8 cellular contexts compared by ENCODE assay signal in the genomic region with DNA sequence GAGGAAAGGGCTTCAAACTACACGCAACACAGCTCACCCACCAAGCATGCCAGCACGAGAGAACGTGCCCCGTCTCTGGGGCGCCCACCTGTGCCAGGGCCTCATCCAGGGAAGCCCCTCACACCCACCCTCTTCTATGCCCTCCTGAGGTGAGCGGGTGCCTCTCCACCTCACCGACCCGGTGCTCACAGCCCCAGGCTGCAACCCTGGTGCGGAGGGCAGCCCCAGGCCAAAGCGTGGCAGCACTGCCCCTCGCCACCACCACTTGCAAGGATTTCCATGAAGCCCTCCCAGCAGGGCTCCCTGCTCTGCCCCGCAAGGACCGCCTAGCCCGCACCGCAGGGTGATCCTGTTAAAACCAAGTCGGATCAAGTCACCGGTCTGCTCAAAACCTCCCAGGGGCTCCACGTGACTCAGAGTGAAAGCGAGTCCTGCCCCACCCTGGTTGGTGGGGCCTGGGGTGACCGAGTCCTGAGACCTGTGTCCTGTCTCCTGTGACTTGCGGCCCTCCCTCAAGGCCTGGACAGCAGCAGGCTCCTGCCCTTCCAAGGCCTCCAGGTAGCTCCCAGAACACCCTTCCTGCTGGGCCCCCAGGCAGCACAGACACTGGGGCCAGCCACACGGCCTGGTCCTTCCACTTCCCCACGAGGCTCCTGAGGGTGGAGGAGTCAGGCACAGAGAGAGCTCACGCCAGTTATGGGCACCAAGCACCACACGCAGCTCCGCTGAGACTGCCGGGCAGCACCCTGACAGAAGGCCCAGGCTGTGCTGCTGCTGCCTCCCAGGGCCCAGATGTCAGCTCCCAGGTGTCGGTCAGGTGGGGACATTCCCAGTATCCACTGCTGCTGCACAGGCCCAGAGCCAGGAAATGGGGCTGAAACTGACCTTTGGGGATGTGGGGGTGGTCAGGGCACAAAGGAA. TPM values are rescaled to one million over a fixed set of nuclear protein-coding genes. Genes with fewer than 3 reads are reported as not detected.
DNase-seq lines count a peak whose midpoint lies in the region; ATAC-seq and TF ChIP-seq lines count a peak whose summit lies in the region.
"Had no signal": no experiment of that assay in that cellular context is flagged by ENCODE, and none has a peak within 500 bp of the region (broad histone marks: within the 10 kb centered on the region; RNA-seq: fewer than 3 reads in every experiment).

No MANE protein-coding gene starts in this region.

- H4K20me1 ChIP-seq in PC-9 (ENCODE audit: insufficient read depth) = peaks cover 55% of the 10 kb centered on the region

- no peak overlapping the region for H2AFZ ChIP-seq in PC-9

- BruUV-seq in PC-9 (replicated peaks; lab: Mats Ljungman, UMichigan) = no TSS peak

- intact Hi-C loops in PC-9 (cut with micrococcal nuclease; ENCODE audit: unreplicated experiment) = no loop called here
- intact Hi-C loops in lower lobe of right lung (cut with DNase I) = no loop called here
- intact Hi-C loops in thyroid gland (cut with DNase I) = no loop called here

- H3F3A ChIP-seq in PC-9 (ENCODE audit: insufficient read depth, low read depth) = no peaks in the 10 kb centered on the region

- peak; percentile 1 to 5 for ATAC-seq in lower lobe of right lung
- ATAC-seq in GM18511 (IDR thresholded peaks at IDR 0.05; ENCODE audit: unreplicated experiment) = no peak

- H3K4me3 ChIP-seq in PC-9 (no peak overlapping the region), lower lobe of right lung (no peak overlapping the region), thyroid gland (replicated peaks in 1 of 3) (no peak overlapping the region)

- H3K79me2 ChIP-seq in PC-9 (ENCODE audit: low read depth) = peaks cover 24% of the 10 kb centered on the region; the same call in 1 of the 2 replicates

- H3K36me3 ChIP-seq in PC-9 (ENCODE audit: low read depth) = no peaks in the 10 kb centered on the region
- peaks cover 35% of the 10 kb centered on the region for H3K36me3 ChIP-seq in lower lobe of right lung
- H3K36me3 ChIP-seq in thyroid gland = peaks cover 18 to 26% of the 10 kb centered on the region in 2 donors

- H3K27me3 ChIP-seq in PC-9 (ENCODE audit: insufficient read depth, low read depth) = no peaks in the 10 kb centered on the region
- no peaks in the 10 kb centered on the region for H3K27me3 ChIP-seq in lower lobe of right lung (ENCODE audit: low read depth)
- no peaks in the 10 kb centered on the region for H3K27me3 ChIP-seq in thyroid gland

- no peaks in the 10 kb centered on the region for H3K9me2 ChIP-seq in PC-9 (ENCODE audit: insufficient read depth)

- H3K9me3 ChIP-seq in PC-9 (ENCODE audit: insufficient read depth, low read depth) (no peaks in the 10 kb centered on the region), lower lobe of right lung (no peaks in the 10 kb centered on the region), thyroid gland (no peaks in the 10 kb centered on the region)

- H3K27ac ChIP-seq in PC-9 = no peak overlapping the region
- peak overlapping the region; percentile 40 for H3K27ac ChIP-seq in epithelial cell of prostate
- H3K27ac ChIP-seq in lower lobe of right lung = peak overlapping the region; percentile 73
- peak overlapping the region; percentile 73 to 86 (median 84) for H3K27ac ChIP-seq in thyroid gland

- CTCF ChIA-PET in PC-9 (lab: Charles Lee) = interaction anchor here (0.6 to 0.7 kb wide), 2 partner anchors 11 to 273 kb away, joined by 3 to 4 read pairs; no protein-coding TSS in a partner anchor

- TF ChIP-seq CTCF in PC-9 (conservative IDR thresholded peaks at IDR 0.05) = no peak
- TF ChIP-seq CTCF in lower lobe of right lung (IDR thresholded peaks at IDR 0.05) = no peak
- no peak for TF ChIP-seq CTCF in thyroid gland (IDR thresholded peaks at IDR 0.05)

- no peak for DNase-seq in PC-9
- no peak for DNase-seq in epithelial cell of prostate (ENCODE audit: low read depth, low spot score)
- peak; percentile 41 for DNase-seq in lower lobe of right lung
- DNase-seq in thyroid gland = no peak
- DNase-seq in SIG-M5 treated with dmso at 0.1 percent for 504 hours (lab: John Stamatoyannopoulos, UW; ENCODE audit: unreplicated experiment) = no peak
- no peak for DNase-seq in NCI-H1105 (lab: John Stamatoyannopoulos, UW)
- DNase-seq: naive B cell had no signal

- H3K4me1 ChIP-seq in PC-9 (replicated peaks; ENCODE audit: insufficient read depth) = peaks cover 18% of the 10 kb centered on the region
- H3K4me1 ChIP-seq in lower lobe of right lung = peaks cover 53% of the 10 kb centered on the region
- peaks cover 53 to 60% of the 10 kb centered on the region in 2 donors for H3K4me1 ChIP-seq in thyroid gland

- no peak for TF ChIP-seq POLR2A in thyroid gland (IDR thresholded peaks at IDR 0.05)

- H3K4me2 ChIP-seq in PC-9 = peak overlapping the region; percentile 43; the same call in 1 of the 2 replicates

- POLR2A ChIA-PET in PC-9 (lab: Charles Lee; ENCODE audit: unreplicated experiment) = interaction anchor here (0.5 to 0.8 kb wide), 3 partner anchors 17 to 76 kb away, joined by 3 to 4 read pairs (median 4); no protein-coding TSS in a partner anchor

- WGBS in thyroid gland, 2 donors = 66 to 100% methylated on average over 1 to 19 of the region's 28 CpGs

RNA-seq across cellular contexts. Expression of a gene that starts 12.7 kb away (rescaled TPM):
- 47.3 and 64.0 TPM in 2 replicates for total RNA-seq in PC-9 (2021)
- 35.5 TPM for total RNA-seq in lower lobe of right lung
- 10 to 100 TPM; 21.6 to 42.7 (median 28.7) TPM for total RNA-seq in thyroid gland

RNA-seq across cellular contexts. Expression of a gene that starts 29.9 kb away (rescaled TPM):
- 23.7 and 26.2 TPM in 2 replicates for total RNA-seq in PC-9 (2021)
- total RNA-seq in lower lobe of right lung = 15.6 TPM
- 10 to 100 TPM; 26.4 to 29.3 (median 27.2) TPM for total RNA-seq in thyroid gland
